Comparison of ENCODE assay signal across 8 cellular contexts in the genomic region with DNA sequence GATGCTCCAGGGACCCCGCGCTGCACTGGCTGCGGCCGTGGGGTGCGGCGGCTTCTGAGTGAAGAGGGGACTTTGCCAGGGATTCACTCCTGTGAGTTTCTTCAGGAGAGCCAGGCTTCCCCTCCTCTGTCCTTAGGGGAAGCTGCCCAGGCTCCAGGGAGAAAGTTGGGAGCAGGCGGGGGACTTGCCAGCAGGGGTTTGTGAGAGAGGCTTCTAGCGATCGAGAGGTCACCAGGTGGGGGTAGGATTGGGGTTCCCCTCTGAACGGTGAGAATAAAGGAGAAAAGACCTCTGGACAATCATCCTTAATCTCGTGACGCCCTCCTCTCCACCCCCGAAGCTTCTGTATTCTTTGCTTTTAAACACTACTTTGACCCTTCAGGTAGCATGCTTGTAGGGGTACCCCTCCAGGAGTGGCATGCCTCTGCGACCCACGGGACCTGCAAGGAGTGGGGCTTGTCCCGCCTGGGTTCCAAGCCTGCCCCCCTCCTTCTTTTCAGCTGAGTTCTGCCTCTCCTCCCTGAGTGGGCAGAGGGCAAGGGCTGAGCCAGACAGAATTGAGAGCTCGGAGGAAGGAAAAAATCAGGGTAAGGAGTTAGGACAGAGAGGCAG. TPM values are rescaled to one million over a fixed set of nuclear protein-coding genes. Genes with fewer than 3 reads are reported as not detected.
DNase-seq lines count a peak whose midpoint lies in the region; ATAC-seq and TF ChIP-seq lines count a peak whose summit lies in the region.

No MANE protein-coding gene starts in this region.

- POLR2A ChIA-PET in T-cell (lab: Charles Lee), result no interaction called here

- H3K4me2 ChIP-seq in trophoblast cell (ENCODE audit: low read length), result peak overlapping the region; percentile 95

- H3K79me2 ChIP-seq in trophoblast cell (ENCODE audit: control insufficient read depth, insufficient read depth, low read length, poor library complexity), result peaks cover 2% of the 10 kb centered on the region

- no peak overlapping the region for H4K12ac ChIP-seq in trophoblast cell (ENCODE audit: low read depth, low read length)

- peak in 1 of 4 experiments; percentile 33 for ATAC-seq in T-cell (replicated peaks in 1 of 4)

- H2BK12ac ChIP-seq in trophoblast cell (ENCODE audit: low read length), result no peak overlapping the region

- peaks cover 63 to 67% of the 10 kb centered on the region in 2 donors for H3K27me3 Mint-ChIP-seq in T-cell

- H3K4me1 ChIP-seq in ES-I3 (ENCODE audit: insufficient read depth, low read length) (no peaks in the 10 kb centered on the region), trophoblast cell (ENCODE audit: control insufficient read depth in 1 of 2, insufficient read depth in 2 of 2, low read length in 2 of 2) (peaks cover 4 to 7% of the 10 kb centered on the region in 2 experiments)

- H3K14ac ChIP-seq in trophoblast cell (ENCODE audit: low read length), result no peak overlapping the region

- H3K36me3 Mint-ChIP-seq in T-cell, result no peaks in the 10 kb centered on the region

- peaks cover 0 to 9% (median 3%) of the 10 kb centered on the region in 3 donors for H3K4me1 Mint-ChIP-seq in T-cell

- no peak overlapping the region for H3K18ac ChIP-seq in trophoblast cell (ENCODE audit: low read length)

- no peak overlapping the region for H2AK5ac ChIP-seq in trophoblast cell (ENCODE audit: low read length)

- H3K27ac Mint-ChIP-seq in T-cell, result no peak overlapping the region

- H3K27ac ChIP-seq in trophoblast cell (ENCODE audit: low read depth, low read length), result no peak overlapping the region

- H3K23ac ChIP-seq in trophoblast cell (ENCODE audit: low read length), result no peak overlapping the region

- CTCF ChIA-PET in T-cell (lab: Charles Lee), result no interaction called here

- WGBS in trophoblast cell (ENCODE audit: extremely low coverage, insufficient coverage, insufficient read length), result no CpG with 5 or more reads among the region's 17 CpGs

- H3K9ac ChIP-seq in ES-I3 (ENCODE audit: low read depth, low read length) (peak overlapping the region; percentile 75), trophoblast cell (ENCODE audit: low read length) (no peak overlapping the region)

- H2BK120ac ChIP-seq in trophoblast cell (ENCODE audit: insufficient read depth, low read length, poor library complexity), result no peak overlapping the region

- H3K4me3 Mint-ChIP-seq in T-cell, result peak overlapping the region; percentile 18 to 49 (median 37)

- H3K27me3 ChIP-seq in trophoblast cell (ENCODE audit: insufficient read depth, low read length), result peaks cover 26% of the 10 kb centered on the region

- no peak overlapping the region for H4K8ac ChIP-seq in trophoblast cell (ENCODE audit: low read depth, low read length)

- H3K9me3 Mint-ChIP-seq in T-cell, result peaks cover 0 to 12% (median 6%) of the 10 kb centered on the region in 3 donors

- DNase-seq in T-cell (no peak), fibroblast of mammary gland (ENCODE audit: low read depth) (no peak), trophoblast cell (no peak), NCI-H1694 treated with DMSO at 0.1 percent for 48 hours (lab: John Stamatoyannopoulos, UW) (no peak), nucleus accumbens (lab: John Stamatoyannopoulos, UW) (no peak), NCI-H345 treated with DMSO at 0.1 percent for 48 hours (lab: John Stamatoyannopoulos, UW; ENCODE audit: unreplicated experiment) (no peak)
- DNase-seq in effector CD8-positive, alpha-beta T cell (lab: John Stamatoyannopoulos, UW), result no peak

- no peak for TF ChIP-seq CTCF in fibroblast of mammary gland (conservative IDR thresholded peaks at IDR 0.05; ENCODE audit: control insufficient read depth, insufficient read depth, low read depth, low read length)

- no peak overlapping the region for H3K4ac ChIP-seq in trophoblast cell (ENCODE audit: low read depth, low read length)

- H3K79me1 ChIP-seq in trophoblast cell (ENCODE audit: low read length), result no peaks in the 10 kb centered on the region

- H2BK5ac ChIP-seq in trophoblast cell (ENCODE audit: low read depth, low read length, poor library complexity), result no peak overlapping the region

- H3K9me3 ChIP-seq in ES-I3 (ENCODE audit: control insufficient read depth, insufficient read depth, low read length) (no peaks in the 10 kb centered on the region), trophoblast cell (ENCODE audit: insufficient read depth, low read depth, low read length) (peaks cover 2% of the 10 kb centered on the region)

- H3K4me3 ChIP-seq in fibroblast of mammary gland (ENCODE audit: control insufficient read depth, low read depth, low read length) (peak overlapping the region; percentile 6), trophoblast cell (ENCODE audit: low read depth, low read length) (peak overlapping the region; percentile 58)

- H3K36me3 ChIP-seq in ES-I3 (ENCODE audit: insufficient read depth, low read length) (no peaks in the 10 kb centered on the region), trophoblast cell (ENCODE audit: control insufficient read depth in 1 of 2, insufficient read depth in 2 of 2, low read length in 2 of 2) (no peaks in the 10 kb centered on the region)

- H2AFZ ChIP-seq in trophoblast cell (ENCODE audit: insufficient read depth, low read length, poor library complexity), result no peak overlapping the region

- H4K91ac ChIP-seq in trophoblast cell (ENCODE audit: low read depth, low read length), result no peak overlapping the region

RNA-seq across cellular contexts. Expression of a gene that starts 0.6 kb away (rescaled TPM):
- total RNA-seq in T-cell, result not detected
- 0.01 and 0.03 TPM in 2 replicates for polyA plus RNA-seq in trophoblast cell (2013)
